ENCODE assay signal across 19 cellular contexts in genomic region chr18:36341944-36342343, GRCh38. TPM values are rescaled to one million over a fixed set of nuclear protein-coding genes. Genes with fewer than 3 reads are reported as not detected.
A peak's percentile ranks its signal among the peaks of the same experiment; 100 is the strongest.
DNase-seq lines count a peak whose midpoint lies in the region; ATAC-seq, FAIRE-seq and TF ChIP-seq lines count a peak whose summit lies in the region.
"Had no signal": no experiment of that assay in that cellular context is flagged by ENCODE, and none has a peak within 500 bp of the region (broad histone marks: within the 10 kb centered on the region; RNA-seq: fewer than 3 reads in every experiment).

No MANE protein-coding gene starts in this region.

- intact Hi-C loops in pancreas (cut with DNase I) (no loop called here), dorsolateral prefrontal cortex (cut with DNase I) (no loop called here)

- no peak for TF ChIP-seq CTCF in pancreas (IDR thresholded peaks at IDR 0.05)
- TF ChIP-seq CTCF in dorsolateral prefrontal cortex (IDR thresholded peaks at IDR 0.05 in 54 of 56, conservative IDR thresholded peaks at IDR 0.05 in 2 of 56; ENCODE audit: low read depth in 1 of 56, partially characterized antibody in 56 of 56) = no peak

- ATAC-seq in pancreas = no peak

- H3K9me3 ChIP-seq in pancreas = no peaks in the 10 kb centered on the region

- peak; percentile 30 for FAIRE-seq in A204.1 (lab: Jason Lieb, UNC)
- FAIRE-seq in RCC 7860 (lab: Jason Lieb, UNC) = peak; percentile 23
- peak; percentile 49 for FAIRE-seq in frontal cortex (lab: Jason Lieb, UNC)
- peak; percentile 26 for FAIRE-seq in pancreas (lab: Jason Lieb, UNC)
- FAIRE-seq: GM12892, H54 had no signal

- no peaks in the 10 kb centered on the region for H3K36me3 ChIP-seq in pancreas

- H3K27ac ChIP-seq in pancreas = no peak overlapping the region
- no peak overlapping the region for H3K27ac ChIP-seq in dorsolateral prefrontal cortex

- peaks cover 0 to 10% (median 5%) of the 10 kb centered on the region in 3 donors for H3K4me1 ChIP-seq in pancreas

- H3K27me3 ChIP-seq in pancreas = no peaks in the 10 kb centered on the region
- peaks cover 0 to 2% (median 0%) of the 10 kb centered on the region in 45 donors for H3K27me3 ChIP-seq in dorsolateral prefrontal cortex

- H3K4me3 ChIP-seq in pancreas = no peak overlapping the region
- no peak overlapping the region for H3K4me3 ChIP-seq in dorsolateral prefrontal cortex

- DNase-seq in RCC 7860 (ENCODE audit: low spot score) (no peak), frontal cortex (ENCODE audit: low spot score in 2 of 2) (no peak), pancreas (no peak), MV-4-11 (lab: John Stamatoyannopoulos, UW) (no peak), dorsolateral prefrontal cortex (no peak), globus pallidus (ENCODE audit: low spot score) (no peak)
- DNase-seq: 8988T; C1 segment of cervical spinal cord; Calu3; CD4-positive, alpha-beta memory T cell; COR-L47; DMS53; DMS79 treated with DMSO at 0.1 percent for 48 hours; GF-D8; GOT3; HCEC 1CT had no signal

RNA-seq across cellular contexts. Expression of gene FHOD3, which starts 44.4 kb away (rescaled TPM):
- total RNA-seq in frontal cortex = 46.9 TPM
- 1 to 10 TPM in 2 of 6 donors, under 1 TPM in 4; 0.25 to 4.3 (median 0.76) TPM for total RNA-seq in pancreas
- polyA plus RNA-seq in pancreas = 1 to 10 TPM; 1.6 to 1.7 TPM
- 10 to 100 TPM; 17.3 to 55.7 (median 36.2) TPM for total RNA-seq in dorsolateral prefrontal cortex
- total RNA-seq: CD4-positive, alpha-beta memory T cell had no signal
- polyA plus RNA-seq: CD4-positive, alpha-beta memory T cell had no signal
